In genomic region chr9:33728613-33729012, GRCh38 we compare ENCODE assay signal across 9 cellular contexts.
"Had no signal": no experiment of that assay in that cellular context is flagged by ENCODE, and none has a peak within 500 bp of the region (broad histone marks: within the 10 kb centered on the region; RNA-seq: fewer than 3 reads in every experiment).

No MANE protein-coding gene starts in this region.

- H3K36me3 ChIP-seq: HAP-1 had no signal

- H3K9ac ChIP-seq: GM23248 had no signal

- H2AFZ ChIP-seq: GM23248 had no signal

- H3K4me3 Mint-ChIP-seq: IgD-negative memory B cell had no signal

- ATAC-seq: HCT116, HepG2 had no signal

- H3K4me1 ChIP-seq: HAP-1 had no signal

- DNase-seq: GM23248, GOT3, H7, KG1 had no signal

- FAIRE-seq: HepG2 had no signal

- H3K27ac Mint-ChIP-seq: IgD-negative memory B cell had no signal

- H3K4me1 Mint-ChIP-seq: IgD-negative memory B cell had no signal

- H3K27ac ChIP-seq: GM23248, HL-60 had no signal

- H3K4me3 ChIP-seq: GM23248, HAP-1 had no signal
